9 cellular contexts compared by ENCODE assay signal in the genomic region with DNA sequence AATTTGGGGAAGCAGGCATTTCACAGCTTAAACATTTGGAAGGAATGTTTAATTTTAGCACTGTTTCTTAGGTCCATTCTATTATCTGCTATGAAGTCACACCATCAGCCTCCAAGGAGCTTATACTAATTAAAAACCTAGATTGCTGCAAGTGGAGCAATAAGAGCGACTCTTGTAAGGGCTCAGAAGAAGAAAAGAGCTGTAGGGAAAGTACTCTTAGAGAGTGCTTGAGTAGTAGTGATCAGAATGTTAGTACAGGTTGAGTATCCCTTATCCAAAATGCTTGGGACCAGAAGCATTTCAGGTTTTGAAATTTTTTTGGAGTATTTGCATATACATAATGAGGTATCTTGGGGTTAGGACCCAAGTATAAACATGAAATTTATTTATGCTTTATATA.
"Had no signal": no experiment of that assay in that cellular context is flagged by ENCODE, and none has a peak within 500 bp of the region (broad histone marks: within the 10 kb centered on the region; RNA-seq: fewer than 3 reads in every experiment).

No MANE protein-coding gene starts in this region.

- H3K27ac ChIP-seq: GM23248, HL-60 had no signal

- H3K36me3 ChIP-seq: HAP-1 had no signal

- H3K4me1 ChIP-seq: HAP-1 had no signal

- H3K9ac ChIP-seq: GM23248 had no signal

- H2AFZ ChIP-seq: GM23248 had no signal

- H3K4me3 ChIP-seq: GM23248, HAP-1 had no signal

- ATAC-seq: HCT116, HepG2 had no signal

- DNase-seq: GM23248, GOT3, H7, HFFc6, KBM-7 had no signal

- H3K9me3 ChIP-seq: HAP-1 had no signal
